ENCODE assay signal across 1 cellular context in genomic region chr16:24053325-24053946, GRCh38.
TF ChIP-seq lines count a peak whose summit lies in the region.

No MANE protein-coding gene starts in this region.

TF ChIP-seq in K562, 482 proteins besides CTCF, POLR2A, EP300 and RAD21:
- TF ChIP-seq ZBTB40 (IDR thresholded peaks at IDR 0.05) (peak; percentile 94), ZBTB40 (CRISPR knock-in tag; IDR thresholded peaks at IDR 0.05) (peak; percentile 92), SMARCA4 (IDR thresholded peaks at IDR 0.05) (no peak), BCOR (IDR thresholded peaks at IDR 0.05) (peak; percentile 50; the same call in 1 of the 2 replicates)
TF ChIP-seq in K562: peak in this region for 2.
